Comparison of ENCODE assay signal across 1 cellular context in the genomic region with DNA sequence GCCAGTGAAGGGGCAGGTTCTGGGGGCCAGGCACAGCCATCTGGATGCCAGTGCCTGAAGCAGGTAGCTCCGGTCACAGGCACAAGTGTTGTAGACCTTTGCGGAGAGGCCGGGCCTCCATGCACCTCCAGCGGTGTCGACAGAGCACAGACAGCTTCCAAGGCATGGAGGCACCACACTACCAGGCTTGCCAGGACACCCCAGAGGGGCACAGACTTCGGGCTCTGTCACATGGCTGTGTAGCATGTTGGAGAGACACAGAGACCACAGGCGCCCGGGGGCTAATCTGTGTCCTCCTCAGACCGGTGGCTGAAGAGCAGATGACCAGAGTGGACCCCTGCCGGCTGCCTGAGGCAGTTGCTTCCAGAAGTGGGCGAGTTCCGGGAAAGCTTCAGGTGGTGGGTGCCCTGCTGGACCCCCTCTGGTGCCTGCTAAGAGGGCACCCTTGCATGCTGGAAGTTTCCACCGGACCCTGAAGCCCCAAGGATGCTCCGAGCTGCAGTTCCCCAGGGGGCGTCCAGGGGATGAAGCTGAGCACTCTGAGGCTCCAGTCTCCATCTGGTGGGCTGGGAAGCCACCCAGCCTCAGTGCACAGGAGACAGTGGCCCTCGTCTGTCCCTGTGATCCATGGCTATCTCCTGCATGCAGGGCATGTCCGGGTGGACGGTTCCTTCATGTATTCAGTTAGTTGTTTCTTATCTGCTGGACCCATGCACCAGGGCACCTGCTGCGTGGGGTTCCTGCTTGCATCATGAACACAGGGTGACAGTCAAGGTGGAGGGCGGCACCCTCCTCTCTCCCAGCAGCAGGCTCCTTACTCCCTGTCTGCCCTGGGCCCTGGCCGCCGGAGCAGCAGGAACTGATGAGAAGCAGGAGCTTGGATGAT.
TF ChIP-seq lines count a peak whose summit lies in the region.

No MANE protein-coding gene starts in this region.

TF ChIP-seq in K562, 482 proteins besides CTCF, POLR2A, EP300 and RAD21 (continued from another document):
- TF ChIP-seq HLTF (IDR thresholded peaks at IDR 0.05) (no peak), DMBX1 (CRISPR knock-in tag; IDR thresholded peaks at IDR 0.05; ENCODE audit: borderline replicate concordance) (peak; percentile 70; the same call in 1 of the 2 replicates), KLF1 (tag; IDR thresholded peaks at IDR 0.05) (peak; percentile 35; the same call in 1 of the 2 replicates), CCNT2 (IDR thresholded peaks at IDR 0.05; ENCODE audit: borderline replicate concordance, extremely low read depth, insufficient read length, low read depth, low read length) (peak; percentile 14), ZBTB7A (IDR thresholded peaks at IDR 0.05; ENCODE audit: borderline replicate concordance, control insufficient read depth, low read depth, low read length) (peak; percentile 34; the same call in 1 of the 2 replicates), PRPF4 (IDR thresholded peaks at IDR 0.05; ENCODE audit: insufficient read depth, low read depth, low read length, poor library complexity, severe bottlenecking) (no peak), EHMT2 (IDR thresholded peaks at IDR 0.05) (no peak), CEBPG (CRISPR knock-in tag; IDR thresholded peaks at IDR 0.05) (peak; percentile 66; the same call in 1 of the 2 replicates), CEBPG (tag; conservative IDR thresholded peaks at IDR 0.05 in 1 of 2, IDR thresholded peaks at IDR 0.05 in 1 of 2) (no peak), ZNF124 (CRISPR knock-in tag; IDR thresholded peaks at IDR 0.05) (no peak), NFATC3 (IDR thresholded peaks at IDR 0.05) (no peak), MYNN (IDR thresholded peaks at IDR 0.05) (peak; percentile 42; the same call in 1 of the 2 replicates), MYNN (CRISPR knock-in tag; IDR thresholded peaks at IDR 0.05) (no peak), SOX6 (IDR thresholded peaks at IDR 0.05) (no peak; the same call in 1 of the 2 replicates), ZNF644 (tag; IDR thresholded peaks at IDR 0.05; ENCODE audit: low read depth) (no peak), MBD2 (IDR thresholded peaks at IDR 0.05; ENCODE audit: borderline replicate concordance, low read depth) (no peak), MAFF (IDR thresholded peaks at IDR 0.05; ENCODE audit: low read length) (no peak), NFIX (CRISPR knock-in tag; IDR thresholded peaks at IDR 0.05; ENCODE audit: low read depth) (no peak), PYGO2 (tag; IDR thresholded peaks at IDR 0.05) (no peak), STAT5A (IDR thresholded peaks at IDR 0.05; ENCODE audit: borderline replicate concordance, low read length) (peak; percentile 79), BCOR (IDR thresholded peaks at IDR 0.05) (peak; percentile 55; the same call in 1 of the 2 replicates), ZNF589 (CRISPR knock-in tag; IDR thresholded peaks at IDR 0.05; ENCODE audit: low read depth) (no peak), TCF7L2 (IDR thresholded peaks at IDR 0.05; ENCODE audit: low read depth, low read length) (no peak), HSF4 (CRISPR knock-in tag; IDR thresholded peaks at IDR 0.05; ENCODE audit: borderline replicate concordance) (no peak), POLR2AphosphoS2 (IDR thresholded peaks at IDR 0.05; ENCODE audit: low read length) (no peak), MECOM (CRISPR knock-in tag; IDR thresholded peaks at IDR 0.05) (peak; percentile 66; the same call in 1 of the 2 replicates)
- TF ChIP-seq, protein P1, sequence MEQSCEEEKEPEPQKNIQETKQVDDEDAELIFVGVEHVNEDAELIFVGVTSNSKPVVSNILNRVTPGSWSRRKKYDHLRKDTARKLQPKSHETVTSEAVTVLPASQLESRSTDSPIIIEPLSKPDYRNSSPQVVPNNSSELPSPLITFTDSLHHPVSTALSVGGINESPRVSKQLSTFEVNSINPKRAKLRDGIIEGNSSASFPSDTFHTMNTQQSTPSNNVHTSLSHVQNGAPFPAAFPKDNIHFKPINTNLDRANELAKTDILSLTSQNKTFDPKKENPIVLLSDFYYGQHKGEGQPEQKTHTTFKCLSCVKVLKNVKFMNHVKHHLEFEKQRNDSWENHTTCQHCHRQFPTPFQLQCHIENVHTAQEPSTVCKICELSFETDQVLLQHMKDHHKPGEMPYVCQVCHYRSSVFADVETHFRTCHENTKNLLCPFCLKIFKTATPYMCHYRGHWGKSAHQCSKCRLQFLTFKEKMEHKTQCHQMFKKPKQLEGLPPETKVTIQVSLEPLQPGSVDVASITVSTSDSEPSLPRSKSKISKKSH (CRISPR knock-in tag; IDR thresholded peaks at IDR 0.05), result no peak
- TF ChIP-seq, protein P2, sequence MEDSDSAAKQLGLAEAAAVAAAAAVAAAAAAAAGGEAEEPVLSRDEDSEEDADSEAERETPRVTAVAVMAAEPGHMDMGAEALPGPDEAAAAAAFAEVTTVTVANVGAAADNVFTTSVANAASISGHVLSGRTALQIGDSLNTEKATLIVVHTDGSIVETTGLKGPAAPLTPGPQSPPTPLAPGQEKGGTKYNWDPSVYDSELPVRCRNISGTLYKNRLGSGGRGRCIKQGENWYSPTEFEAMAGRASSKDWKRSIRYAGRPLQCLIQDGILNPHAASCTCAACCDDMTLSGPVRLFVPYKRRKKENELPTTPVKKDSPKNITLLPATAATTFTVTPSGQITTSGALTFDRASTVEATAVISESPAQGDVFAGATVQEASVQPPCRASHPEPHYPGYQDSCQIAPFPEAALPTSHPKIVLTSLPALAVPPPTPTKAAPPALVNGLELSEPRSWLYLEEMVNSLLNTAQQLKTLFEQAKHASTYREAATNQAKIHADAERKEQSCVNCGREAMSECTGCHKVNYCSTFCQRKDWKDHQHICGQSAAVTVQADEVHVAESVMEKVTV (CRISPR knock-in tag; IDR thresholded peaks at IDR 0.05), result no peak
- TF ChIP-seq, protein P3, sequence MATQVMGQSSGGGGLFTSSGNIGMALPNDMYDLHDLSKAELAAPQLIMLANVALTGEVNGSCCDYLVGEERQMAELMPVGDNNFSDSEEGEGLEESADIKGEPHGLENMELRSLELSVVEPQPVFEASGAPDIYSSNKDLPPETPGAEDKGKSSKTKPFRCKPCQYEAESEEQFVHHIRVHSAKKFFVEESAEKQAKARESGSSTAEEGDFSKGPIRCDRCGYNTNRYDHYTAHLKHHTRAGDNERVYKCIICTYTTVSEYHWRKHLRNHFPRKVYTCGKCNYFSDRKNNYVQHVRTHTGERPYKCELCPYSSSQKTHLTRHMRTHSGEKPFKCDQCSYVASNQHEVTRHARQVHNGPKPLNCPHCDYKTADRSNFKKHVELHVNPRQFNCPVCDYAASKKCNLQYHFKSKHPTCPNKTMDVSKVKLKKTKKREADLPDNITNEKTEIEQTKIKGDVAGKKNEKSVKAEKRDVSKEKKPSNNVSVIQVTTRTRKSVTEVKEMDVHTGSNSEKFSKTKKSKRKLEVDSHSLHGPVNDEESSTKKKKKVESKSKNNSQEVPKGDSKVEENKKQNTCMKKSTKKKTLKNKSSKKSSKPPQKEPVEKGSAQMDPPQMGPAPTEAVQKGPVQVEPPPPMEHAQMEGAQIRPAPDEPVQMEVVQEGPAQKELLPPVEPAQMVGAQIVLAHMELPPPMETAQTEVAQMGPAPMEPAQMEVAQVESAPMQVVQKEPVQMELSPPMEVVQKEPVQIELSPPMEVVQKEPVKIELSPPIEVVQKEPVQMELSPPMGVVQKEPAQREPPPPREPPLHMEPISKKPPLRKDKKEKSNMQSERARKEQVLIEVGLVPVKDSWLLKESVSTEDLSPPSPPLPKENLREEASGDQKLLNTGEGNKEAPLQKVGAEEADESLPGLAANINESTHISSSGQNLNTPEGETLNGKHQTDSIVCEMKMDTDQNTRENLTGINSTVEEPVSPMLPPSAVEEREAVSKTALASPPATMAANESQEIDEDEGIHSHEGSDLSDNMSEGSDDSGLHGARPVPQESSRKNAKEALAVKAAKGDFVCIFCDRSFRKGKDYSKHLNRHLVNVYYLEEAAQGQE (CRISPR knock-in tag; IDR thresholded peaks at IDR 0.05; ENCODE audit: low read depth), result no peak
- TF ChIP-seq, protein P4, sequence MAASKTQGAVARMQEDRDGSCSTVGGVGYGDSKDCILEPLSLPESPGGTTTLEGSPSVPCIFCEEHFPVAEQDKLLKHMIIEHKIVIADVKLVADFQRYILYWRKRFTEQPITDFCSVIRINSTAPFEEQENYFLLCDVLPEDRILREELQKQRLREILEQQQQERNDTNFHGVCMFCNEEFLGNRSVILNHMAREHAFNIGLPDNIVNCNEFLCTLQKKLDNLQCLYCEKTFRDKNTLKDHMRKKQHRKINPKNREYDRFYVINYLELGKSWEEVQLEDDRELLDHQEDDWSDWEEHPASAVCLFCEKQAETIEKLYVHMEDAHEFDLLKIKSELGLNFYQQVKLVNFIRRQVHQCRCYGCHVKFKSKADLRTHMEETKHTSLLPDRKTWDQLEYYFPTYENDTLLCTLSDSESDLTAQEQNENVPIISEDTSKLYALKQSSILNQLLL (CRISPR knock-in tag; IDR thresholded peaks at IDR 0.05; ENCODE audit: borderline replicate concordance), result no peak
- TF ChIP-seq, protein P5, sequence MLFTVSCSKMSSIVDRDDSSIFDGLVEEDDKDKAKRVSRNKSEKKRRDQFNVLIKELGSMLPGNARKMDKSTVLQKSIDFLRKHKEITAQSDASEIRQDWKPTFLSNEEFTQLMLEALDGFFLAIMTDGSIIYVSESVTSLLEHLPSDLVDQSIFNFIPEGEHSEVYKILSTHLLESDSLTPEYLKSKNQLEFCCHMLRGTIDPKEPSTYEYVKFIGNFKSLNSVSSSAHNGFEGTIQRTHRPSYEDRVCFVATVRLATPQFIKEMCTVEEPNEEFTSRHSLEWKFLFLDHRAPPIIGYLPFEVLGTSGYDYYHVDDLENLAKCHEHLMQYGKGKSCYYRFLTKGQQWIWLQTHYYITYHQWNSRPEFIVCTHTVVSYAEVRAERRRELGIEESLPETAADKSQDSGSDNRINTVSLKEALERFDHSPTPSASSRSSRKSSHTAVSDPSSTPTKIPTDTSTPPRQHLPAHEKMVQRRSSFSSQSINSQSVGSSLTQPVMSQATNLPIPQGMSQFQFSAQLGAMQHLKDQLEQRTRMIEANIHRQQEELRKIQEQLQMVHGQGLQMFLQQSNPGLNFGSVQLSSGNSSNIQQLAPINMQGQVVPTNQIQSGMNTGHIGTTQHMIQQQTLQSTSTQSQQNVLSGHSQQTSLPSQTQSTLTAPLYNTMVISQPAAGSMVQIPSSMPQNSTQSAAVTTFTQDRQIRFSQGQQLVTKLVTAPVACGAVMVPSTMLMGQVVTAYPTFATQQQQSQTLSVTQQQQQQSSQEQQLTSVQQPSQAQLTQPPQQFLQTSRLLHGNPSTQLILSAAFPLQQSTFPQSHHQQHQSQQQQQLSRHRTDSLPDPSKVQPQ (CRISPR knock-in tag; IDR thresholded peaks at IDR 0.05; ENCODE audit: borderline replicate concordance), result no peak
- TF ChIP-seq, protein P6, sequence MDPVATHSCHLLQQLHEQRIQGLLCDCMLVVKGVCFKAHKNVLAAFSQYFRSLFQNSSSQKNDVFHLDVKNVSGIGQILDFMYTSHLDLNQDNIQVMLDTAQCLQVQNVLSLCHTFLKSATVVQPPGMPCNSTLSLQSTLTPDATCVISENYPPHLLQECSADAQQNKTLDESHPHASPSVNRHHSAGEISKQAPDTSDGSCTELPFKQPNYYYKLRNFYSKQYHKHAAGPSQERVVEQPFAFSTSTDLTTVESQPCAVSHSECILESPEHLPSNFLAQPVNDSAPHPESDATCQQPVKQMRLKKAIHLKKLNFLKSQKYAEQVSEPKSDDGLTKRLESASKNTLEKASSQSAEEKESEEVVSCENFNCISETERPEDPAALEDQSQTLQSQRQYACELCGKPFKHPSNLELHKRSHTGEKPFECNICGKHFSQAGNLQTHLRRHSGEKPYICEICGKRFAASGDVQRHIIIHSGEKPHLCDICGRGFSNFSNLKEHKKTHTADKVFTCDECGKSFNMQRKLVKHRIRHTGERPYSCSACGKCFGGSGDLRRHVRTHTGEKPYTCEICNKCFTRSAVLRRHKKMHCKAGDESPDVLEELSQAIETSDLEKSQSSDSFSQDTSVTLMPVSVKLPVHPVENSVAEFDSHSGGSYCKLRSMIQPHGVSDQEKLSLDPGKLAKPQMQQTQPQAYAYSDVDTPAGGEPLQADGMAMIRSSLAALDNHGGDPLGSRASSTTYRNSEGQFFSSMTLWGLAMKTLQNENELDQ (CRISPR knock-in tag; IDR thresholded peaks at IDR 0.05; ENCODE audit: borderline replicate concordance), result no peak
TF ChIP-seq in K562: peak in this region for 55.
